ENCODE assay signal across 8 cellular contexts in genomic region chr1:241640867-241641542, GRCh38. TPM values are rescaled to one million over a fixed set of nuclear protein-coding genes. Genes with fewer than 3 reads are reported as not detected.
DNase-seq lines count a peak whose midpoint lies in the region; ATAC-seq, FAIRE-seq and TF ChIP-seq lines count a peak whose summit lies in the region.
"Had no signal": no experiment of that assay in that cellular context is flagged by ENCODE, and none has a peak within 500 bp of the region (broad histone marks: within the 10 kb centered on the region; RNA-seq: fewer than 3 reads in every experiment).

No MANE protein-coding gene starts in this region.

- H3K27ac ChIP-seq in HUES6 (ENCODE audit: low read depth, low read length) (no peak overlapping the region), esophagus (ENCODE audit: low read depth in 2 of 2, low read length in 1 of 2) (peak overlapping the region; percentile 74 to 85)

- TF ChIP-seq POLR2A in GM12892 (IDR thresholded peaks at IDR 0.05; ENCODE audit: low read depth, low read length) = no peak

- H3K4me1 ChIP-seq in HUES6 (ENCODE audit: control insufficient read depth, insufficient read depth, low read length) (peaks cover 15% of the 10 kb centered on the region), esophagus (ENCODE audit: control insufficient read depth in 2 of 2, insufficient read depth in 2 of 2, low read length in 1 of 2) (peaks cover 3% of the 10 kb centered on the region in 2 donors), skeletal muscle satellite cell (ENCODE audit: control insufficient read depth, insufficient read depth, low read length) (peaks cover 37% of the 10 kb centered on the region)

- H3K9ac ChIP-seq in HUES6 (ENCODE audit: low read length) (no peak overlapping the region), skeletal muscle satellite cell (ENCODE audit: low read depth, low read length) (peak overlapping the region; percentile 42)

- H3K27me3 ChIP-seq in HUES6 (ENCODE audit: control insufficient read depth, insufficient read depth, low read length) (no peaks in the 10 kb centered on the region), esophagus (ENCODE audit: control insufficient read depth in 1 of 2, insufficient read depth in 2 of 2, low read length in 2 of 2) (no peaks in the 10 kb centered on the region), skeletal muscle satellite cell (ENCODE audit: control insufficient read depth, insufficient read depth, low read length) (no peaks in the 10 kb centered on the region)

- no peak for ATAC-seq in GM21381 (IDR thresholded peaks at IDR 0.05; ENCODE audit: unreplicated experiment)

- H3K4me3 ChIP-seq in HUES6 (ENCODE audit: low read depth, low read length) (peak overlapping the region; percentile 61; the same call in 1 of the 2 replicates), esophagus (ENCODE audit: low read depth in 1 of 2, low read length in 2 of 2) (peak overlapping the region in 1 of 2 donors; percentile 63), skeletal muscle satellite cell (ENCODE audit: low read length) (peak overlapping the region; percentile 70)

- H3K4me2 ChIP-seq in skeletal muscle satellite cell (ENCODE audit: low read length) = peak overlapping the region; percentile 83

- peaks cover 14% of the 10 kb centered on the region for H3K9me3 ChIP-seq in HUES6 (ENCODE audit: control insufficient read depth, insufficient read depth, low read depth, low read length)
- H3K9me3 ChIP-seq in esophagus (ENCODE audit: control insufficient read depth in 2 of 2, insufficient read depth in 1 of 2, low read depth in 1 of 2, low read length in 1 of 2) = no peaks in the 10 kb centered on the region
- H3K9me3 ChIP-seq in skeletal muscle satellite cell (replicated peaks; ENCODE audit: low read length) = no peaks in the 10 kb centered on the region

- FAIRE-seq in GM12892 (lab: Jason Lieb, UNC) = no peak
- FAIRE-seq: TTC549 had no signal

- WGBS in esophagus, 2 donors = 82 to 84% methylated on average over 9 of the region's 9 CpGs

- H3K36me3 ChIP-seq in HUES6 (ENCODE audit: control insufficient read depth, insufficient read depth, low read length) = peaks cover 13% of the 10 kb centered on the region
- no peaks in the 10 kb centered on the region for H3K36me3 ChIP-seq in esophagus (ENCODE audit: control insufficient read depth in 2 of 2, insufficient read depth in 2 of 2, low read length in 1 of 2)
- no peaks in the 10 kb centered on the region for H3K36me3 ChIP-seq in skeletal muscle satellite cell (ENCODE audit: insufficient read depth, low read length)

- DNase-seq in SIG-M5 (lab: John Stamatoyannopoulos, UW) (peak; percentile 87), GM12892 (ENCODE audit: insufficient read length) (no peak)
- no peak for DNase-seq in stimulated activated CD4-positive, alpha-beta T cell treated with anti-CD3 and anti-CD28 coated beads, Interleukin-12 subunit alpha, Interleukin-12 subunit beta, amount 100 ng/mL, for 4 hours

RNA-seq across cellular contexts. Expression of gene CHML, which starts 0.8 kb away (rescaled TPM):
- 1 to 10 TPM; 1.3 to 1.6 TPM for polyA plus RNA-seq in esophagus
- total RNA-seq in skeletal muscle satellite cell (2012; rRNA removed) = 21.8 and 29.9 TPM in 2 replicates
- polyA plus RNA-seq in GM12892 (2012; ENCODE audit: missing spikeins) = 7.7 TPM

RNA-seq across cellular contexts. Expression of gene OPN3, which starts 0.8 kb away (rescaled TPM):
- 10 to 100 TPM; 10.0 to 13.2 TPM for polyA plus RNA-seq in esophagus
- total RNA-seq in skeletal muscle satellite cell (2012; rRNA removed) = 25.8 and 33.5 TPM in 2 replicates
- 10.3 TPM for polyA plus RNA-seq in GM12892 (2012; ENCODE audit: missing spikeins)

RNA-seq across cellular contexts. Expression of gene WDR64, which starts 11.1 kb away (rescaled TPM):
- not detected for polyA plus RNA-seq in esophagus
- total RNA-seq in skeletal muscle satellite cell (2012; rRNA removed) = not detected in 2 replicates
- polyA plus RNA-seq in GM12892 (2012; ENCODE audit: missing spikeins) = not detected
